ENCODE assay signal across 33 cellular contexts in genomic region chr4:37924946-37925345, GRCh38. TPM values are rescaled to one million over a fixed set of nuclear protein-coding genes. Genes with fewer than 3 reads are reported as not detected.
"Had no signal": no experiment of that assay in that cellular context is flagged by ENCODE, and none has a peak within 500 bp of the region (broad histone marks: within the 10 kb centered on the region; RNA-seq: fewer than 3 reads in every experiment).

No MANE protein-coding gene starts in this region.

- DNase-seq: activated CD4-positive, alpha-beta T cell treated with anti-CD3 and anti-CD28 coated beads, Interleukin-2, amount 10 ng/mL, durations not matched to agents 24 days and 14 days; activated CD4-positive, alpha-beta T cell treated with anti-CD3 and anti-CD28 coated beads, Interleukin-2, amount 50 U/mL, for 4 hours; activated CD8-positive, alpha-beta T cell treated with anti-CD3 and anti-CD28 coated beads for 36 hours; activated effector memory CD4-positive, alpha-beta T cell treated with anti-CD3 and anti-CD28 coated beads, Interleukin-2, amount 50 U/mL, for 16 hours; activated naive CD4-positive, alpha-beta T cell; activated naive CD4-positive, alpha-beta T cell treated with anti-CD3 and anti-CD28 coated beads, Interleukin-2, amount 50 U/mL, for 16 hours; activated naive CD8-positive, alpha-beta T cell treated with anti-CD3 and anti-CD28 coated beads for 36 hours; activated T-cell treated with anti-CD3 and anti-CD28 coated beads, Interleukin-2, amount 50 U/mL, for 1 hour; activated T-cell treated with anti-CD3 and anti-CD28 coated beads, Interleukin-2, amount 50 U/mL, for 72 hours; amniotic stem cell; aorta; NCI-H1092 treated with DMSO at 0.1 percent for 48 hours; NCI-H146; NCI-H187; NCI-H2029 treated with DMSO at 0.1 percent for 48 hours; NCI-H2107; NCI-H2171; NCI-H226; NCI-H446 treated with DMSO at 0.1 percent for 48 hours; NCI-H524; NCI-H748 treated with DMSO at 0.1 percent for 48 hours; NK-92 treated with Interleukin-12 subunit alpha and Interleukin-12 subunit beta, amount 100 ng/mL, for 24 hours; PC-3; Peyer's patch; RPMI8226; SW 1271; T-helper 1 cell; T-helper 2 cell; T-helper 9 cell had no signal

- H3K4me3 ChIP-seq: cardiac muscle cell, Peyer's patch had no signal

- H3K27me3 Mint-ChIP-seq: activated CD4-positive, alpha-beta T cell treated with anti-CD3 and anti-CD28 coated beads, Interleukin-2, amount 10 ng/mL, durations not matched to agents 24 days and 14 days; activated CD8-positive, alpha-beta T cell treated with anti-CD3 and anti-CD28 coated beads for 36 hours; activated naive CD8-positive, alpha-beta T cell treated with anti-CD3 and anti-CD28 coated beads for 36 hours; activated T-helper 17 cell treated with anti-CD3 and anti-CD28 coated beads, Interleukin-2, amount 50 U/mL, for 72 hours; central memory CD8-positive, alpha-beta T cell had no signal

- H3K36me3 ChIP-seq: cardiac muscle cell, Peyer's patch had no signal

- H3K27ac Mint-ChIP-seq: activated CD4-positive, alpha-beta T cell treated with anti-CD3 and anti-CD28 coated beads, Interleukin-2, amount 10 ng/mL, durations not matched to agents 24 days and 14 days; activated CD8-positive, alpha-beta T cell treated with anti-CD3 and anti-CD28 coated beads for 36 hours; activated naive CD8-positive, alpha-beta T cell treated with anti-CD3 and anti-CD28 coated beads for 36 hours; activated T-cell treated with anti-CD3 and anti-CD28 coated beads, Interleukin-2, amount 50 U/mL, for 72 hours; activated T-helper 17 cell treated with anti-CD3 and anti-CD28 coated beads, Interleukin-2, amount 50 U/mL, for 72 hours had no signal

- H3K9me3 ChIP-seq: Peyer's patch had no signal

- ATAC-seq: activated CD8-positive, alpha-beta T cell treated with anti-CD3 and anti-CD28 coated beads for 36 hours; activated T-cell treated with anti-CD3 and anti-CD28 coated beads, Interleukin-2, amount 50 U/mL, for 72 hours; activated T-helper 17 cell treated with anti-CD3 and anti-CD28 coated beads, Interleukin-2, amount 50 U/mL, for 72 hours; PC-3 had no signal

- H3K27ac ChIP-seq: cardiac muscle cell, Peyer's patch had no signal

- H3K27me3 ChIP-seq: cardiac muscle cell, Peyer's patch had no signal

- H3K4me3 Mint-ChIP-seq: activated CD4-positive, alpha-beta T cell treated with anti-CD3 and anti-CD28 coated beads, Interleukin-2, amount 10 ng/mL, durations not matched to agents 24 days and 14 days; activated CD8-positive, alpha-beta T cell treated with anti-CD3 and anti-CD28 coated beads for 36 hours; activated naive CD8-positive, alpha-beta T cell treated with anti-CD3 and anti-CD28 coated beads for 36 hours; activated T-cell treated with anti-CD3 and anti-CD28 coated beads, Interleukin-2, amount 50 U/mL, for 72 hours; activated T-helper 17 cell treated with anti-CD3 and anti-CD28 coated beads, Interleukin-2, amount 50 U/mL, for 72 hours; central memory CD8-positive, alpha-beta T cell had no signal

- H3K9me3 Mint-ChIP-seq: activated CD4-positive, alpha-beta T cell treated with anti-CD3 and anti-CD28 coated beads, Interleukin-2, amount 10 ng/mL, durations not matched to agents 24 days and 14 days; activated CD8-positive, alpha-beta T cell treated with anti-CD3 and anti-CD28 coated beads for 36 hours; activated T-helper 17 cell treated with anti-CD3 and anti-CD28 coated beads, Interleukin-2, amount 50 U/mL, for 72 hours; central memory CD8-positive, alpha-beta T cell had no signal

RNA-seq across cellular contexts. Expression of gene PTTG2, which starts 35.3 kb away (rescaled TPM):
- total RNA-seq: activated CD8-positive, alpha-beta T cell treated with anti-CD3 and anti-CD28 coated beads for 36 hours; activated T-cell treated with anti-CD3 and anti-CD28 coated beads, Interleukin-2, amount 50 U/mL, for 72 hours; cardiac muscle cell; M059J; PC-3 had no signal
